In the genomic region with DNA sequence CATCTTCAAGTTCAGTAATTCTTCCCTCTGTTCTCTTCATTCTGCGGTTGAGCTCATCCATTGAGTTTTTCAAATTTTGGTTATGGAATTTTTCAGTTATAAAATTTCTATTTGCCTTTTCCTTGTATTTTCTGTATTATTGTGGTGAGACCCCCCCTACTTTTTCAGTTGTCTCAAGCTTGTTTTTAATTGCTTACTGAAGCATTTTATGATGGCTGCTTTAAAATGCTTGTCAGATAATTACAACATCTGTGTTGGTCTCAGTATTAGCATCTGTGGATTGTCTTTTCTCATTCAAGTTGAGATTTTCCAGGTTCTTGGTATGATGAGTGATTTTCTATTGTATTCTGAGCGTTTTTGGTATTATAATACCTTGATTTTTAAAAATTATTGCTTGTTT, we compare ENCODE assay signal across 2 cellular contexts.
TF ChIP-seq lines count a peak whose summit lies in the region.

No MANE protein-coding gene starts in this region.

TF ChIP-seq in IMR-90, 13 proteins besides CTCF, POLR2A, EP300 and RAD21:
- TF ChIP-seq NFE2L2 (IDR thresholded peaks at IDR 0.05; ENCODE audit: low read depth, low read length) (no peak), MAFK (IDR thresholded peaks at IDR 0.05; ENCODE audit: low read depth, low read length) (peak; percentile 77)

TF ChIP-seq in K562, 482 proteins besides CTCF, POLR2A, EP300 and RAD21 (continues in another document):
- TF ChIP-seq, protein P1, sequence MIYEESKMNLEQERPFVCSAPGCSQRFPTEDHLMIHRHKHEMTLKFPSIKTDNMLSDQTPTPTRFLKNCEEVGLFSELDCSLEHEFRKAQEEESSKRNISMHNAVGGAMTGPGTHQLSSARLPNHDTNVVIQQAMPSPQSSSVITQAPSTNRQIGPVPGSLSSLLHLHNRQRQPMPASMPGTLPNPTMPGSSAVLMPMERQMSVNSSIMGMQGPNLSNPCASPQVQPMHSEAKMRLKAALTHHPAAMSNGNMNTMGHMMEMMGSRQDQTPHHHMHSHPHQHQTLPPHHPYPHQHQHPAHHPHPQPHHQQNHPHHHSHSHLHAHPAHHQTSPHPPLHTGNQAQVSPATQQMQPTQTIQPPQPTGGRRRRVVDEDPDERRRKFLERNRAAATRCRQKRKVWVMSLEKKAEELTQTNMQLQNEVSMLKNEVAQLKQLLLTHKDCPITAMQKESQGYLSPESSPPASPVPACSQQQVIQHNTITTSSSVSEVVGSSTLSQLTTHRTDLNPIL (CRISPR knock-in tag; IDR thresholded peaks at IDR 0.05): no peak
- TF ChIP-seq, protein P2, sequence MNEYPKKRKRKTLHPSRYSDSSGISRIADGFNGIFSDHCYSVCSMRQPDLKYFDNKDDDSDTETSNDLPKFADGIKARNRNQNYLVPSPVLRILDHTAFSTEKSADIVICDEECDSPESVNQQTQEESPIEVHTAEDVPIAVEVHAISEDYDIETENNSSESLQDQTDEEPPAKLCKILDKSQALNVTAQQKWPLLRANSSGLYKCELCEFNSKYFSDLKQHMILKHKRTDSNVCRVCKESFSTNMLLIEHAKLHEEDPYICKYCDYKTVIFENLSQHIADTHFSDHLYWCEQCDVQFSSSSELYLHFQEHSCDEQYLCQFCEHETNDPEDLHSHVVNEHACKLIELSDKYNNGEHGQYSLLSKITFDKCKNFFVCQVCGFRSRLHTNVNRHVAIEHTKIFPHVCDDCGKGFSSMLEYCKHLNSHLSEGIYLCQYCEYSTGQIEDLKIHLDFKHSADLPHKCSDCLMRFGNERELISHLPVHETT (CRISPR knock-in tag; conservative IDR thresholded peaks at IDR 0.05 in 1 of 2, IDR thresholded peaks at IDR 0.05 in 1 of 2): no peak
- TF ChIP-seq, protein P3, sequence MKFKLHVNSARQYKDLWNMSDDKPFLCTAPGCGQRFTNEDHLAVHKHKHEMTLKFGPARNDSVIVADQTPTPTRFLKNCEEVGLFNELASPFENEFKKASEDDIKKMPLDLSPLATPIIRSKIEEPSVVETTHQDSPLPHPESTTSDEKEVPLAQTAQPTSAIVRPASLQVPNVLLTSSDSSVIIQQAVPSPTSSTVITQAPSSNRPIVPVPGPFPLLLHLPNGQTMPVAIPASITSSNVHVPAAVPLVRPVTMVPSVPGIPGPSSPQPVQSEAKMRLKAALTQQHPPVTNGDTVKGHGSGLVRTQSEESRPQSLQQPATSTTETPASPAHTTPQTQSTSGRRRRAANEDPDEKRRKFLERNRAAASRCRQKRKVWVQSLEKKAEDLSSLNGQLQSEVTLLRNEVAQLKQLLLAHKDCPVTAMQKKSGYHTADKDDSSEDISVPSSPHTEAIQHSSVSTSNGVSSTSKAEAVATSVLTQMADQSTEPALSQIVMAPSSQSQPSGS (CRISPR knock-in tag; IDR thresholded peaks at IDR 0.05): no peak
- TF ChIP-seq, protein P4, sequence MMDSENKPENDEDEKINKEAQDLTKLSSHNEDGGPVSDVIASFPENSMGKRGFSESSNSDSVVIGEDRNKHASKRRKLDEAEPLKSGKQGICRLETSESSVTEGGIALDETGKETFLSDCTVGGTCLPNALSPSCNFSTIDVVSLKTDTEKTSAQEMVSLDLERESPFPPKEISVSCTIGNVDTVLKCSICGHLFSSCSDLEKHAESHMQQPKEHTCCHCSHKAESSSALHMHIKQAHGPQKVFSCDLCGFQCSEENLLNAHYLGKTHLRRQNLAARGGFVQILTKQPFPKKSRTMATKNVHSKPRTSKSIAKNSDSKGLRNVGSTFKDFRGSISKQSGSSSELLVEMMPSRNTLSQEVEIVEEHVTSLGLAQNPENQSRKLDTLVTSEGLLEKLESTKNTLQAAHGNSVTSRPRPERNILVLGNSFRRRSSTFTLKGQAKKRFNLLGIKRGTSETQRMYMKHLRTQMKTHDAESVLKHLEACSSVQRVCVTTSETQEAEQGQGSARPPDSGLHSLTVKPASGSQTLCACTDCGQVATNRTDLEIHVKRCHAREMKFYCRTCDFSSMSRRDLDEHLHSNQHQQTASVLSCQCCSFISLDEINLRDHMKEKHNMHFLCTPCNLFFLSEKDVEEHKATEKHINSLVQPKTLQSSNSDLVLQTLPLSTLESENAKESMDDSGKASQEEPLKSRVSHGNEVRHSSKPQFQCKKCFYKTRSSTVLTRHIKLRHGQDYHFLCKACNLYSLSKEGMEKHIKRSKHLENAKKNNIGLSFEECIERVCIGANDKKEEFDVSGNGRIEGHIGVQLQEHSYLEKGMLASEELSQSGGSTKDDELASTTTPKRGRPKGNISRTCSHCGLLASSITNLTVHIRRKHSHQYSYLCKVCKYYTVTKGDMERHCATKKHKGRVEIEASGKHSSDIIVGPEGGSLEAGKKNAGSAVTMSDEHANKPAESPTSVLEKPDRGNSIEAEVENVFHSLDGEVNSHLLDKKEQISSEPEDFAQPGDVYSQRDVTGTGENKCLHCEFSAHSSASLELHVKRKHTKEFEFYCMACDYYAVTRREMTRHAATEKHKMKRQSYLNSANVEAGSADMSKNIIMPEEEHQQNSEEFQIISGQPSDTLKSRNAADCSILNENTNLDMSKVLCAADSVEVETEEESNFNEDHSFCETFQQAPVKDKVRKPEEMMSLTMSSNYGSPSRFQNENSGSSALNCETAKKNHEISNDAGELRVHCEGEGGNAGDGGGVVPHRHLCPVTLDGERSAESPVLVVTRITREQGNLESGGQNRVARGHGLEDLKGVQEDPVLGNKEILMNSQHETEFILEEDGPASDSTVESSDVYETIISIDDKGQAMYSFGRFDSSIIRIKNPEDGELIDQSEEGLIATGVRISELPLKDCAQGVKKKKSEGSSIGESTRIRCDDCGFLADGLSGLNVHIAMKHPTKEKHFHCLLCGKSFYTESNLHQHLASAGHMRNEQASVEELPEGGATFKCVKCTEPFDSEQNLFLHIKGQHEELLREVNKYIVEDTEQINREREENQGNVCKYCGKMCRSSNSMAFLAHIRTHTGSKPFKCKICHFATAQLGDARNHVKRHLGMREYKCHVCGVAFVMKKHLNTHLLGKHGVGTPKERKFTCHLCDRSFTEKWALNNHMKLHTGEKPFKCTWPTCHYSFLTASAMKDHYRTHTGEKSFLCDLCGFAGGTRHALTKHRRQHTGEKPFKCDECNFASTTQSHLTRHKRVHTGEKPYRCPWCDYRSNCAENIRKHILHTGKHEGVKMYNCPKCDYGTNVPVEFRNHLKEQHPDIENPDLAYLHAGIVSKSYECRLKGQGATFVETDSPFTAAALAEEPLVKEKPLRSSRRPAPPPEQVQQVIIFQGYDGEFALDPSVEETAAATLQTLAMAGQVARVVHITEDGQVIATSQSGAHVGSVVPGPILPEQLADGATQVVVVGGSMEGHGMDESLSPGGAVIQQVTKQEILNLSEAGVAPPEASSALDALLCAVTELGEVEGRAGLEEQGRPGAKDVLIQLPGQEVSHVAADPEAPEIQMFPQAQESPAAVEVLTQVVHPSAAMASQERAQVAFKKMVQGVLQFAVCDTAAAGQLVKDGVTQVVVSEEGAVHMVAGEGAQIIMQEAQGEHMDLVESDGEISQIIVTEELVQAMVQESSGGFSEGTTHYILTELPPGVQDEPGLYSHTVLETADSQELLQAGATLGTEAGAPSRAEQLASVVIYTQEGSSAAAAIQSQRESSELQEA (IDR thresholded peaks at IDR 0.05; ENCODE audit: low read depth): no peak
- TF ChIP-seq CCNT2 (IDR thresholded peaks at IDR 0.05; ENCODE audit: borderline replicate concordance, extremely low read depth, insufficient read length, low read depth, low read length) (no peak), ZNF263 (CRISPR knock-in tag; IDR thresholded peaks at IDR 0.05; ENCODE audit: borderline replicate concordance) (no peak), ZNF41 (CRISPR knock-in tag; conservative IDR thresholded peaks at IDR 0.05) (no peak), TGIF2 (CRISPR knock-in tag; IDR thresholded peaks at IDR 0.05) (no peak), ARHGAP35 (IDR thresholded peaks at IDR 0.05; ENCODE audit: partially characterized antibody) (no peak), TEAD1 (CRISPR knock-in tag; IDR thresholded peaks at IDR 0.05) (no peak), NRF1 (conservative IDR thresholded peaks at IDR 0.05 in 1 of 2, IDR thresholded peaks at IDR 0.05 in 1 of 2) (no peak), BRD4 (IDR thresholded peaks at IDR 0.05) (no peak), C11orf30 (IDR thresholded peaks at IDR 0.05; ENCODE audit: low read depth) (peak; percentile 37; the same call in 1 of the 2 replicates), ETV1 (tag; conservative IDR thresholded peaks at IDR 0.05; ENCODE audit: low read depth) (no peak), ZEB2 (IDR thresholded peaks at IDR 0.05) (no peak), NFE2 (IDR thresholded peaks at IDR 0.05; ENCODE audit: low read depth) (no peak), MAFK (IDR thresholded peaks at IDR 0.05; ENCODE audit: low read length) (peak; percentile 43; the same call in 1 of the 2 replicates), ZNF175 (CRISPR knock-in tag; IDR thresholded peaks at IDR 0.05; ENCODE audit: low read depth) (no peak), MAFG (tag; conservative IDR thresholded peaks at IDR 0.05) (peak; percentile 39; the same call in 1 of the 2 replicates), CBFA2T3 (IDR thresholded peaks at IDR 0.05) (no peak), ZNF184 (CRISPR knock-in tag; IDR thresholded peaks at IDR 0.05) (no peak), ZNF133 (CRISPR knock-in tag; IDR thresholded peaks at IDR 0.05) (no peak), ZNF75A (CRISPR knock-in tag; IDR thresholded peaks at IDR 0.05) (no peak), FOXM1 (IDR thresholded peaks at IDR 0.05; ENCODE audit: low read depth) (no peak), FOXM1 (CRISPR knock-in tag; IDR thresholded peaks at IDR 0.05; ENCODE audit: low read depth) (no peak), ZNF354B (CRISPR knock-in tag; IDR thresholded peaks at IDR 0.05) (no peak), POLR2B (IDR thresholded peaks at IDR 0.05; ENCODE audit: low read depth, partially characterized antibody) (no peak), ZBTB17 (CRISPR knock-in tag; IDR thresholded peaks at IDR 0.05) (no peak)
- TF ChIP-seq, protein P5, sequence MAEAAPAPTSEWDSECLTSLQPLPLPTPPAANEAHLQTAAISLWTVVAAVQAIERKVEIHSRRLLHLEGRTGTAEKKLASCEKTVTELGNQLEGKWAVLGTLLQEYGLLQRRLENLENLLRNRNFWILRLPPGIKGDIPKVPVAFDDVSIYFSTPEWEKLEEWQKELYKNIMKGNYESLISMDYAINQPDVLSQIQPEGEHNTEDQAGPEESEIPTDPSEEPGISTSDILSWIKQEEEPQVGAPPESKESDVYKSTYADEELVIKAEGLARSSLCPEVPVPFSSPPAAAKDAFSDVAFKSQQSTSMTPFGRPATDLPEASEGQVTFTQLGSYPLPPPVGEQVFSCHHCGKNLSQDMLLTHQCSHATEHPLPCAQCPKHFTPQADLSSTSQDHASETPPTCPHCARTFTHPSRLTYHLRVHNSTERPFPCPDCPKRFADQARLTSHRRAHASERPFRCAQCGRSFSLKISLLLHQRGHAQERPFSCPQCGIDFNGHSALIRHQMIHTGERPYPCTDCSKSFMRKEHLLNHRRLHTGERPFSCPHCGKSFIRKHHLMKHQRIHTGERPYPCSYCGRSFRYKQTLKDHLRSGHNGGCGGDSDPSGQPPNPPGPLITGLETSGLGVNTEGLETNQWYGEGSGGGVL (CRISPR knock-in tag; IDR thresholded peaks at IDR 0.05): no peak
- TF ChIP-seq, protein P6, sequence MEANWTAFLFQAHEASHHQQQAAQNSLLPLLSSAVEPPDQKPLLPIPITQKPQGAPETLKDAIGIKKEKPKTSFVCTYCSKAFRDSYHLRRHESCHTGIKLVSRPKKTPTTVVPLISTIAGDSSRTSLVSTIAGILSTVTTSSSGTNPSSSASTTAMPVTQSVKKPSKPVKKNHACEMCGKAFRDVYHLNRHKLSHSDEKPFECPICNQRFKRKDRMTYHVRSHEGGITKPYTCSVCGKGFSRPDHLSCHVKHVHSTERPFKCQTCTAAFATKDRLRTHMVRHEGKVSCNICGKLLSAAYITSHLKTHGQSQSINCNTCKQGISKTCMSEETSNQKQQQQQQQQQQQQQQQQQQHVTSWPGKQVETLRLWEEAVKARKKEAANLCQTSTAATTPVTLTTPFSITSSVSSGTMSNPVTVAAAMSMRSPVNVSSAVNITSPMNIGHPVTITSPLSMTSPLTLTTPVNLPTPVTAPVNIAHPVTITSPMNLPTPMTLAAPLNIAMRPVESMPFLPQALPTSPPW (CRISPR knock-in tag; IDR thresholded peaks at IDR 0.05): no peak
- TF ChIP-seq, protein P7, sequence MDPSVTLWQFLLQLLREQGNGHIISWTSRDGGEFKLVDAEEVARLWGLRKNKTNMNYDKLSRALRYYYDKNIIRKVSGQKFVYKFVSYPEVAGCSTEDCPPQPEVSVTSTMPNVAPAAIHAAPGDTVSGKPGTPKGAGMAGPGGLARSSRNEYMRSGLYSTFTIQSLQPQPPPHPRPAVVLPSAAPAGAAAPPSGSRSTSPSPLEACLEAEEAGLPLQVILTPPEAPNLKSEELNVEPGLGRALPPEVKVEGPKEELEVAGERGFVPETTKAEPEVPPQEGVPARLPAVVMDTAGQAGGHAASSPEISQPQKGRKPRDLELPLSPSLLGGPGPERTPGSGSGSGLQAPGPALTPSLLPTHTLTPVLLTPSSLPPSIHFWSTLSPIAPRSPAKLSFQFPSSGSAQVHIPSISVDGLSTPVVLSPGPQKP (CRISPR knock-in tag; IDR thresholded peaks at IDR 0.05): no peak
- TF ChIP-seq, protein P8, sequence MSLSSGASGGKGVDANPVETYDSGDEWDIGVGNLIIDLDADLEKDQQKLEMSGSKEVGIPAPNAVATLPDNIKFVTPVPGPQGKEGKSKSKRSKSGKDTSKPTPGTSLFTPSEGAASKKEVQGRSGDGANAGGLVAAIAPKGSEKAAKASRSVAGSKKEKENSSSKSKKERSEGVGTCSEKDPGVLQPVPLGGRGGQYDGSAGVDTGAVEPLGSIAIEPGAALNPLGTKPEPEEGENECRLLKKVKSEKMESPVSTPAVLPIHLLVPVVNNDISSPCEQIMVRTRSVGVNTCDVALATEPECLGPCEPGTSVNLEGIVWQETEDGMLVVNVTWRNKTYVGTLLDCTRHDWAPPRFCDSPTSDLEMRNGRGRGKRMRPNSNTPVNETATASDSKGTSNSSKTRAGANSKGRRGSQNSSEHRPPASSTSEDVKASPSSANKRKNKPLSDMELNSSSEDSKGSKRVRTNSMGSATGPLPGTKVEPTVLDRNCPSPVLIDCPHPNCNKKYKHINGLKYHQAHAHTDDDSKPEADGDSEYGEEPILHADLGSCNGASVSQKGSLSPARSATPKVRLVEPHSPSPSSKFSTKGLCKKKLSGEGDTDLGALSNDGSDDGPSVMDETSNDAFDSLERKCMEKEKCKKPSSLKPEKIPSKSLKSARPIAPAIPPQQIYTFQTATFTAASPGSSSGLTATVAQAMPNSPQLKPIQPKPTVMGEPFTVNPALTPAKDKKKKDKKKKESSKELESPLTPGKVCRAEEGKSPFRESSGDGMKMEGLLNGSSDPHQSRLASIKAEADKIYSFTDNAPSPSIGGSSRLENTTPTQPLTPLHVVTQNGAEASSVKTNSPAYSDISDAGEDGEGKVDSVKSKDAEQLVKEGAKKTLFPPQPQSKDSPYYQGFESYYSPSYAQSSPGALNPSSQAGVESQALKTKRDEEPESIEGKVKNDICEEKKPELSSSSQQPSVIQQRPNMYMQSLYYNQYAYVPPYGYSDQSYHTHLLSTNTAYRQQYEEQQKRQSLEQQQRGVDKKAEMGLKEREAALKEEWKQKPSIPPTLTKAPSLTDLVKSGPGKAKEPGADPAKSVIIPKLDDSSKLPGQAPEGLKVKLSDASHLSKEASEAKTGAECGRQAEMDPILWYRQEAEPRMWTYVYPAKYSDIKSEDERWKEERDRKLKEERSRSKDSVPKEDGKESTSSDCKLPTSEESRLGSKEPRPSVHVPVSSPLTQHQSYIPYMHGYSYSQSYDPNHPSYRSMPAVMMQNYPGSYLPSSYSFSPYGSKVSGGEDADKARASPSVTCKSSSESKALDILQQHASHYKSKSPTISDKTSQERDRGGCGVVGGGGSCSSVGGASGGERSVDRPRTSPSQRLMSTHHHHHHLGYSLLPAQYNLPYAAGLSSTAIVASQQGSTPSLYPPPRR (CRISPR knock-in tag; IDR thresholded peaks at IDR 0.05; ENCODE audit: borderline replicate concordance): no peak
